1 cellular context compared by ENCODE assay signal in genomic region chr1:207336559-207337467, GRCh38.
TF ChIP-seq lines count a peak whose summit lies in the region.

No MANE protein-coding gene starts in this region.

TF ChIP-seq in SK-N-SH treated with all-trans-retinoic acid at 6 μM for 48 hours, 23 proteins besides CTCF, POLR2A, EP300 and RAD21 (continued from another document):
- TF ChIP-seq RARB (CRISPR knock-in tag; IDR thresholded peaks at IDR 0.05), result no peak
- no peak for TF ChIP-seq ARNTL (CRISPR knock-in tag; IDR thresholded peaks at IDR 0.05; ENCODE audit: borderline replicate concordance, low read depth)
- no peak for TF ChIP-seq PPARA (CRISPR knock-in tag; IDR thresholded peaks at IDR 0.05; ENCODE audit: borderline replicate concordance)
